1 cellular context compared by ENCODE assay signal in genomic region chr4:40289366-40290188, GRCh38.
TF ChIP-seq lines count a peak whose summit lies in the region.

No MANE protein-coding gene starts in this region.

TF ChIP-seq in H1, 55 proteins besides CTCF, POLR2A, EP300 and RAD21 (continued from another document):
- TF ChIP-seq PHF8 (conservative IDR thresholded peaks at IDR 0.05; ENCODE audit: low read depth, low read length): no peak
- TF ChIP-seq TBP (IDR thresholded peaks at IDR 0.05; ENCODE audit: low read depth, low read length): no peak
- no peak for TF ChIP-seq SP1 (IDR thresholded peaks at IDR 0.05; ENCODE audit: low read depth, low read length)
- TF ChIP-seq SP2 (IDR thresholded peaks at IDR 0.05; ENCODE audit: low read length): no peak
- no peak for TF ChIP-seq SIN3A (conservative IDR thresholded peaks at IDR 0.05 in 1 of 2, IDR thresholded peaks at IDR 0.05 in 1 of 2; ENCODE audit: low read depth in 1 of 2, low read length in 2 of 2)
- no peak for TF ChIP-seq CEBPB (IDR thresholded peaks at IDR 0.05; ENCODE audit: low read depth, low read length)
- TF ChIP-seq CTBP2 (IDR thresholded peaks at IDR 0.05; ENCODE audit: borderline replicate concordance, insufficient read depth, insufficient read length, low read length): no peak
- TF ChIP-seq CBX5 (IDR thresholded peaks at IDR 0.05; ENCODE audit: low read depth, low read length): no peak
